ENCODE assay signal across 8 cellular contexts in the genomic region with DNA sequence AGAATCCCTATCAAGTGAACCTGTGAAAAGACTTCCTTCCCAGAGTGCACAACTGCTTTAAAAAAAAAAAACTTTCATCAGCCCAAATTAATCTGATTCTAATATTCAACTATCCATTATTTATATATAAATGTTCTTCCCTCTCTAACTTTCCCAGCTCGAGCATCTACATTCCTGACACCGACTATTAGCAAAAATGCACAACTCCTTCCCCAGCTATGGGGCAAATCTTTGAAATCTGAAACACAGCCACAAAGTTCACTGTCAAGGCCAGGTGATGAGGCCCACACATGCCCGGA. TPM values are rescaled to one million over a fixed set of nuclear protein-coding genes. Genes with fewer than 3 reads are reported as not detected.
DNase-seq lines count a peak whose midpoint lies in the region; TF ChIP-seq lines count a peak whose summit lies in the region.

No MANE protein-coding gene starts in this region.

- TF ChIP-seq EP300 in neural cell (conservative IDR thresholded peaks at IDR 0.05; ENCODE audit: poor library complexity, severe bottlenecking) = no peak

- H3K27me3 ChIP-seq in dorsolateral prefrontal cortex (no peaks in the 10 kb centered on the region), neural cell (ENCODE audit: insufficient read depth, low read depth, low read length) (no peaks in the 10 kb centered on the region)

- DNase-seq in CD14-positive monocyte (ENCODE audit: low spot score) (no peak), LNCaP clone FGC (ENCODE audit: low read depth) (no peak), dorsolateral prefrontal cortex (no peak), NCI-H1436 (lab: John Stamatoyannopoulos, UW) (no peak), NCI-H2171 treated with DMSO at 0.1 percent for 48 hours (lab: John Stamatoyannopoulos, UW) (no peak)
- DNase-seq in activated CD4-positive, alpha-beta T cell treated with anti-CD3 and anti-CD28 coated beads for 4 hours = no peak
- no peak for DNase-seq in activated CD4-positive, alpha-beta T cell treated with anti-CD3 and anti-CD28 coated beads, Interleukin-2, amount 50 U/mL, for 48 hours

- H3F3A ChIP-seq in neural cell (ENCODE audit: insufficient read depth, low read length, poor library complexity, severe bottlenecking) = peaks cover 5% of the 10 kb centered on the region

- TF ChIP-seq CTCF in CD14-positive monocyte (IDR thresholded peaks at IDR 0.05) (no peak), LNCaP clone FGC (IDR thresholded peaks at IDR 0.05; ENCODE audit: control insufficient read depth, extremely low read depth, insufficient read depth) (no peak), dorsolateral prefrontal cortex (IDR thresholded peaks at IDR 0.05 in 54 of 56, conservative IDR thresholded peaks at IDR 0.05 in 2 of 56; ENCODE audit: low read depth in 1 of 56, partially characterized antibody in 56 of 56) (no peak), neural cell (IDR thresholded peaks at IDR 0.05; ENCODE audit: poor library complexity, severe bottlenecking) (no peak)

- H3K9ac ChIP-seq in neural cell (ENCODE audit: low read length) = peak overlapping the region; percentile 58

- no peak for TF ChIP-seq RAD21 in neural cell (conservative IDR thresholded peaks at IDR 0.05)

- peaks cover 0 to 2% (median 0%) of the 10 kb centered on the region in 7 donors for H3K9me3 Mint-ChIP-seq in CD14-positive monocyte

- peak overlapping the region; percentile 95 to 96 for H3K4me3 Mint-ChIP-seq in CD14-positive monocyte

- peaks cover 3 to 10% of the 10 kb centered on the region in 2 donors for H3K36me3 Mint-ChIP-seq in CD14-positive monocyte

- peaks cover 54% of the 10 kb centered on the region for H3K79me2 ChIP-seq in neural cell (replicated peaks; ENCODE audit: insufficient read depth, low read length)

- peaks cover 51% of the 10 kb centered on the region for H3K4me1 Mint-ChIP-seq in CD14-positive monocyte

- H3K4me3 ChIP-seq in LNCaP clone FGC (ENCODE audit: low read depth, low read length) (peak overlapping the region; percentile 68), dorsolateral prefrontal cortex (peak overlapping the region; percentile 53 to 87 (median 74)), neural cell (ENCODE audit: low read length) (peak overlapping the region; percentile 72)

- H3K9me3 ChIP-seq in neural cell (ENCODE audit: low read length) = no peaks in the 10 kb centered on the region

- H3K36me3 ChIP-seq in neural cell (ENCODE audit: insufficient read depth, low read length) = no peaks in the 10 kb centered on the region

- H3K27ac Mint-ChIP-seq in CD14-positive monocyte = peak overlapping the region; percentile 91 to 98 (median 98)

- no peak overlapping the region for H2AFZ ChIP-seq in neural cell (ENCODE audit: low read depth, low read length)

- H4K20me1 ChIP-seq in neural cell (ENCODE audit: insufficient read depth) = peaks cover 5% of the 10 kb centered on the region

- H3K27ac ChIP-seq in dorsolateral prefrontal cortex (peak overlapping the region; percentile 75 to 99 (median 96)), neural cell (ENCODE audit: low read length) (peak overlapping the region; percentile 35)

- H3K27me3 Mint-ChIP-seq in CD14-positive monocyte (ENCODE audit: low read depth in 3 of 3) = peaks cover 0 to 3% (median 0%) of the 10 kb centered on the region in 3 donors

- no peaks in the 10 kb centered on the region for H3K9me2 ChIP-seq in neural cell (ENCODE audit: insufficient read depth, low read length)

- intact Hi-C loops in CD14-positive monocyte (cut with micrococcal nuclease) (no loop called here), dorsolateral prefrontal cortex (cut with DNase I) (no loop called here)

- peak overlapping the region; percentile 81 for H3K4me2 ChIP-seq in neural cell (ENCODE audit: low read length)

TF ChIP-seq in neural cell, 6 proteins besides CTCF, POLR2A, EP300 and RAD21:
- no peak for TF ChIP-seq SMC3 (conservative IDR thresholded peaks at IDR 0.05; ENCODE audit: poor library complexity)
- no peak for TF ChIP-seq POLR2AphosphoS5 (IDR thresholded peaks at IDR 0.05)
- TF ChIP-seq MXI1 (conservative IDR thresholded peaks at IDR 0.05; ENCODE audit: poor library complexity, severe bottlenecking) = no peak
- TF ChIP-seq REST (IDR thresholded peaks at IDR 0.05; ENCODE audit: borderline replicate concordance) = no peak
- TF ChIP-seq EZH2 (IDR thresholded peaks at IDR 0.05; ENCODE audit: borderline replicate concordance, insufficient read depth, low read length, poor library complexity, severe bottlenecking) = no peak
- TF ChIP-seq TAF1 (IDR thresholded peaks at IDR 0.05; ENCODE audit: low read depth) = no peak
TF ChIP-seq in neural cell: peak in this region for 0.

RNA-seq across cellular contexts. Expression of gene PHF21A, which starts 2.3 kb away (rescaled TPM):
- polyA plus RNA-seq in CD14-positive monocyte (10 to 100 TPM in 1 of 2 donors, 1 to 10 TPM in 1; 6.2 to 14.0 TPM), neural cell (18.9 and 31.7 TPM in 2 replicates)
- 100 to 1,000 TPM in 106 of 120 experiments, 10 to 100 TPM in 14; 77.4 to 236 (median 117) TPM for total RNA-seq in dorsolateral prefrontal cortex
- polyA minus RNA-seq in neural cell = 54.3 and 71.3 TPM in 2 replicates
